ENCODE assay signal across 10 cellular contexts in genomic region chr3:86923071-86923476, GRCh38.
DNase-seq lines count a peak whose midpoint lies in the region; ATAC-seq and TF ChIP-seq lines count a peak whose summit lies in the region.
"Had no signal": no experiment of that assay in that cellular context is flagged by ENCODE, and none has a peak within 500 bp of the region (broad histone marks: within the 10 kb centered on the region; RNA-seq: fewer than 3 reads in every experiment).

No MANE protein-coding gene starts in this region.

- H3K27ac Mint-ChIP-seq in MCF 10A (ENCODE audit: low read depth, unreplicated experiment) (peak overlapping the region; percentile 97), glutamatergic neuron (ENCODE audit: unreplicated experiment) (peak overlapping the region; percentile 84)
- no peak overlapping the region for H3K27ac Mint-ChIP-seq in activated T-helper 2 cell treated with anti-CD3 and anti-CD28 coated beads, Interferon-gamma antibody, Interleukin-2, Interleukin-4, amounts not matched to agents 10 μg/mL and 5 μg/mL and 100 μg/mL, durations not matched to agents 14 hours and 24 hours and 36 hours
- H3K27ac Mint-ChIP-seq: activated CD8-positive, alpha-beta T cell treated with anti-CD3 and anti-CD28 coated beads for 36 hours; activated naive CD8-positive, alpha-beta T cell had no signal

- H3K27me3 Mint-ChIP-seq in MCF 10A (ENCODE audit: insufficient read depth, unreplicated experiment) (no peaks in the 10 kb centered on the region), glutamatergic neuron (ENCODE audit: unreplicated experiment) (peaks cover 4% of the 10 kb centered on the region)
- no peaks in the 10 kb centered on the region for H3K27me3 Mint-ChIP-seq in activated T-helper 2 cell treated with anti-CD3 and anti-CD28 coated beads, Interferon-gamma antibody, Interleukin-2, Interleukin-4, amounts not matched to agents 10 μg/mL and 5 μg/mL and 100 μg/mL, durations not matched to agents 14 hours and 24 hours and 36 hours (ENCODE audit: low read depth)
- H3K27me3 Mint-ChIP-seq: activated CD8-positive, alpha-beta T cell treated with anti-CD3 and anti-CD28 coated beads for 36 hours; activated naive CD8-positive, alpha-beta T cell had no signal

- CTCF ChIA-PET in MCF 10A (lab: Yijun Ruan, JAX) = interaction anchor here (0.7 kb wide), 1 partner anchor 160 kb away, joined by 3 read pairs; no protein-coding TSS in a partner anchor

- intact Hi-C loops in MCF 10A (cut with micrococcal nuclease) = loop anchor here (2.0 kb wide), 1 partner anchor 128 kb away; no protein-coding TSS in a partner anchor
- intact Hi-C loops in breast epithelium (cut with DNase I; ENCODE audit: low total_unique reads) = no loop called here
- intact Hi-C loops in upper lobe of right lung (cut with DNase I) = no loop called here
- intact Hi-C loops in activated T-helper 2 cell treated with anti-CD3 and anti-CD28 coated beads, Interferon-gamma antibody, Interleukin-2, Interleukin-4, amounts not matched to agents 10 μg/mL and 5 μg/mL and 100 μg/mL, durations not matched to agents 14 hours and 24 hours and 36 hours (cut with micrococcal nuclease) = no loop called here
- intact Hi-C loops in esophagus squamous epithelium (cut with DNase I) = no loop called here

- 31 to 41% methylated on average over 3 of the region's 3 CpGs for whole genome bisulfite sequencing in esophagus squamous epithelium, 2 donors

- H3K4me3 Mint-ChIP-seq in MCF 10A (ENCODE audit: unreplicated experiment) = peak overlapping the region; percentile 62
- no peak overlapping the region for H3K4me3 Mint-ChIP-seq in glutamatergic neuron (ENCODE audit: unreplicated experiment)
- no peak overlapping the region for H3K4me3 Mint-ChIP-seq in activated T-helper 2 cell treated with anti-CD3 and anti-CD28 coated beads, Interferon-gamma antibody, Interleukin-2, Interleukin-4, amounts not matched to agents 10 μg/mL and 5 μg/mL and 100 μg/mL, durations not matched to agents 14 hours and 24 hours and 36 hours (ENCODE audit: low read depth)
- H3K4me3 Mint-ChIP-seq: activated CD8-positive, alpha-beta T cell treated with anti-CD3 and anti-CD28 coated beads for 36 hours; activated naive CD8-positive, alpha-beta T cell had no signal

- TSS peak; percentile 50 for BruUV-seq in MCF 10A (replicated peaks; lab: Mats Ljungman, UMichigan)

- H3K9ac ChIP-seq in adipocyte (ENCODE audit: low read length) = peak overlapping the region; percentile 64

- TF ChIP-seq POLR2A in breast epithelium (IDR thresholded peaks at IDR 0.05) (no peak), esophagus squamous epithelium (IDR thresholded peaks at IDR 0.05) (no peak)

- H3K27ac ChIP-seq in breast epithelium = peak overlapping the region in 1 of 2 donors; percentile 77
- H3K27ac ChIP-seq in upper lobe of right lung = peak overlapping the region; percentile 32
- H3K27ac ChIP-seq in esophagus squamous epithelium = peak overlapping the region in 1 of 4 donors; percentile 24

- H3K4me3 ChIP-seq in breast epithelium (no peak overlapping the region), adipocyte (ENCODE audit: low read length) (peak overlapping the region; percentile 8), upper lobe of right lung (no peak overlapping the region), esophagus squamous epithelium (no peak overlapping the region)

- DNase-seq in MCF 10A (ENCODE audit: unreplicated experiment) (peak; percentile 95), breast epithelium (ENCODE audit: low spot score in 2 of 2) (no peak), adipocyte (ENCODE audit: low read depth) (peak; percentile 86), glutamatergic neuron (no peak), upper lobe of right lung (no peak), esophagus squamous epithelium (lab: John Stamatoyannopoulos, UW) (no peak)
- DNase-seq in activated T-helper 2 cell treated with anti-CD3 and anti-CD28 coated beads, Interferon-gamma antibody, Interleukin-2, Interleukin-4, amounts not matched to agents 10 μg/mL and 5 μg/mL and 100 μg/mL, durations not matched to agents 14 hours and 24 hours and 36 hours (ENCODE audit: low spot score) = no peak
- DNase-seq: activated CD8-positive, alpha-beta T cell treated with anti-CD3 and anti-CD28 coated beads for 36 hours had no signal

- ATAC-seq in upper lobe of right lung (peak; percentile 48), HG03039 (IDR thresholded peaks at IDR 0.05; ENCODE audit: unreplicated experiment) (no peak)
- ATAC-seq: activated CD8-positive, alpha-beta T cell treated with anti-CD3 and anti-CD28 coated beads for 36 hours had no signal

- H3K36me3 Mint-ChIP-seq in MCF 10A (ENCODE audit: insufficient read depth, unreplicated experiment) (peaks cover 6% of the 10 kb centered on the region), glutamatergic neuron (ENCODE audit: unreplicated experiment) (no peaks in the 10 kb centered on the region)
- H3K36me3 Mint-ChIP-seq in activated T-helper 2 cell treated with anti-CD3 and anti-CD28 coated beads, Interferon-gamma antibody, Interleukin-2, Interleukin-4, amounts not matched to agents 10 μg/mL and 5 μg/mL and 100 μg/mL, durations not matched to agents 14 hours and 24 hours and 36 hours (ENCODE audit: low read depth) = no peaks in the 10 kb centered on the region
- H3K36me3 Mint-ChIP-seq: activated naive CD8-positive, alpha-beta T cell had no signal

- no peak for TF ChIP-seq CTCF in MCF 10A (IDR thresholded peaks at IDR 0.05; ENCODE audit: unreplicated experiment)
- TF ChIP-seq CTCF in breast epithelium (IDR thresholded peaks at IDR 0.05) = no peak
- TF ChIP-seq CTCF in glutamatergic neuron (IDR thresholded peaks at IDR 0.05; ENCODE audit: partially characterized antibody, unreplicated experiment) = no peak
- no peak for TF ChIP-seq CTCF in upper lobe of right lung (IDR thresholded peaks at IDR 0.05)
- no peak for TF ChIP-seq CTCF in esophagus squamous epithelium (IDR thresholded peaks at IDR 0.05)

- H3K9me3 ChIP-seq in breast epithelium (no peaks in the 10 kb centered on the region), adipocyte (ENCODE audit: control insufficient read depth, low read length) (no peaks in the 10 kb centered on the region), upper lobe of right lung (no peaks in the 10 kb centered on the region), esophagus squamous epithelium (no peaks in the 10 kb centered on the region)

- no peaks in the 10 kb centered on the region for H3K4me1 ChIP-seq in breast epithelium
- peaks cover 29% of the 10 kb centered on the region for H3K4me1 ChIP-seq in adipocyte (ENCODE audit: control insufficient read depth, insufficient read depth, low read length)
- no peaks in the 10 kb centered on the region for H3K4me1 ChIP-seq in upper lobe of right lung
- no peaks in the 10 kb centered on the region for H3K4me1 ChIP-seq in esophagus squamous epithelium

- peaks cover 28% of the 10 kb centered on the region for H3K4me1 Mint-ChIP-seq in MCF 10A (ENCODE audit: insufficient read depth, unreplicated experiment)
- peaks cover 4% of the 10 kb centered on the region for H3K4me1 Mint-ChIP-seq in glutamatergic neuron (ENCODE audit: low read depth, unreplicated experiment)
- H3K4me1 Mint-ChIP-seq in activated T-helper 2 cell treated with anti-CD3 and anti-CD28 coated beads, Interferon-gamma antibody, Interleukin-2, Interleukin-4, amounts not matched to agents 10 μg/mL and 5 μg/mL and 100 μg/mL, durations not matched to agents 14 hours and 24 hours and 36 hours (ENCODE audit: low read depth) = no peaks in the 10 kb centered on the region

- peaks cover 6% of the 10 kb centered on the region for H3K9me3 Mint-ChIP-seq in MCF 10A (ENCODE audit: unreplicated experiment)
- H3K9me3 Mint-ChIP-seq in glutamatergic neuron (ENCODE audit: unreplicated experiment) = no peaks in the 10 kb centered on the region
- peaks cover 1% of the 10 kb centered on the region for H3K9me3 Mint-ChIP-seq in activated T-helper 2 cell treated with anti-CD3 and anti-CD28 coated beads, Interferon-gamma antibody, Interleukin-2, Interleukin-4, amounts not matched to agents 10 μg/mL and 5 μg/mL and 100 μg/mL, durations not matched to agents 14 hours and 24 hours and 36 hours

- H3K36me3 ChIP-seq in breast epithelium = no peaks in the 10 kb centered on the region
- no peaks in the 10 kb centered on the region for H3K36me3 ChIP-seq in adipocyte (ENCODE audit: control insufficient read depth, insufficient read depth, low read length, severe bottlenecking)
- no peaks in the 10 kb centered on the region for H3K36me3 ChIP-seq in upper lobe of right lung
- no peaks in the 10 kb centered on the region for H3K36me3 ChIP-seq in esophagus squamous epithelium

- POLR2A ChIA-PET in MCF 10A (lab: Yijun Ruan, JAX) = interaction anchor here (1.0 to 3.9 kb wide), 6 partner anchors 10 to 68 kb away, joined by 3 to 33 read pairs (median 6); partner anchors contain the start of gene VGLL3

- H3K27me3 ChIP-seq in breast epithelium (no peaks in the 10 kb centered on the region), adipocyte (replicated peaks; ENCODE audit: control insufficient read depth, insufficient read depth, low read length) (no peaks in the 10 kb centered on the region), upper lobe of right lung (no peaks in the 10 kb centered on the region), esophagus squamous epithelium (no peaks in the 10 kb centered on the region)

Comparison
In these comparisons a context has a peak if more than half of its experiments do, and no peak if none do; other contexts are left out.
1. DNase-seq: peak in MCF 10A (single experiment) and adipocyte (single experiment); none in breast epithelium (0 of 2), glutamatergic neuron (single experiment), upper lobe of right lung (single experiment), activated T-helper 2 cell treated with anti-CD3 and anti-CD28 coated beads, Interferon-gamma antibody, Interleukin-2, Interleukin-4, amounts not matched to agents 10 μg/mL and 5 μg/mL and 100 μg/mL, durations not matched to agents 14 hours and 24 hours and 36 hours (single experiment) and esophagus squamous epithelium (single experiment).